1 cellular context compared by ENCODE assay signal in the genomic region with DNA sequence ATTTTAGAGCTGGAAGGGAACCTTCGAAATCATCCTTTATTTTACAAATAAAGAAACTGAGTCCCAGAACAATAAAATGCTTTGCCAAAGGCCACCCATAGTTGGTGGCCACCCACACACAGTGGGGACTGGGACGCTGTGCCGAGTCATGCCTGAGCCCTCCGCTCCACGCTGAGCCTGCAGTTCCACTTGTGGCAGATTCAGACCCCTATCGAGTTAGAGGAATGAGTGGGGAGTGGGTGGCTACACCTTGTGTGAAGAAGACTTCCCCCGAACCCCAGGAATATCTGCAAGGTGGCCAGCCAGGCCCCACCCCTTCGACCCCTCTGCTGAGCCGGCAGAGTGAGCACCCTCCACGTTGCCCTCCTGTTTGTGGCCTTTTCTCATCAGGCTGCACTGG.
A peak's percentile ranks its signal among the peaks of the same experiment; 100 is the strongest.
TF ChIP-seq lines count a peak whose summit lies in the region.

No MANE protein-coding gene starts in this region.

TF ChIP-seq in H1, 55 proteins besides CTCF, POLR2A, EP300 and RAD21:
- TF ChIP-seq BACH1 (IDR thresholded peaks at IDR 0.05; ENCODE audit: low read length): 0 out of 2 replicates have a peak, but pooled peaks have one; percentile 9
- TF ChIP-seq RNF2 (IDR thresholded peaks at IDR 0.05; ENCODE audit: borderline replicate concordance, low read depth, low read length, missing control alignments, poor library complexity, severe bottlenecking): no peak
TF ChIP-seq in H1: peak in this region for 1.
